9 cellular contexts compared by ENCODE assay signal in the genomic region with DNA sequence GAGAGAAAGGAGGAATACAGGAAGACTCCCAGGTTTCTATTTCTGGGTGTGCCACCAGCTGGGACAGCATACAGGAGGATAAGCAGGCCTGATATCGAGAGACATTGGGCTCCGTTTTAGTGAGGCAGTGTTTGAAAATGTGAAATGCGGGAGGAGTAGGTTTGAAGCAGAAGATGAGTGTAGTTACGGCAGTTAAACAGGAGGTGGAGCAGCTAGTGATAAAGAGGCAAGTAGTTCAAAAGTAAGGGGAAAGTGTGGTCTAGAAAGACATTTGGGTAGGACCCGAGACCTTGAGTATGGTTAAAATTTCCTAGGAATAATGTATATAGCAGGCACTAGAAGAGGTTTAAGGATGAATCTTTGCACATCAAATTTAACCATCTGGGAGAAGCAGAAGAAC. TPM values are rescaled to one million over a fixed set of nuclear protein-coding genes. Genes with fewer than 3 reads are reported as not detected.
A peak's percentile ranks its signal among the peaks of the same experiment; 100 is the strongest.
DNase-seq lines count a peak whose midpoint lies in the region; ATAC-seq and TF ChIP-seq lines count a peak whose summit lies in the region.
"Had no signal": no experiment of that assay in that cellular context is flagged by ENCODE, and none has a peak within 500 bp of the region (broad histone marks: within the 10 kb centered on the region; RNA-seq: fewer than 3 reads in every experiment).

No MANE protein-coding gene starts in this region.

- peaks cover 3% of the 10 kb centered on the region for H3K4me1 ChIP-seq in cardiac muscle cell (ENCODE audit: low read depth)
- H3K4me1 ChIP-seq in effector memory CD4-positive, alpha-beta T cell (ENCODE audit: control insufficient read depth, insufficient read depth, low read length, poor library complexity, severe bottlenecking) = no peaks in the 10 kb centered on the region

- TF ChIP-seq CTCF in cardiac muscle cell (IDR thresholded peaks at IDR 0.05; ENCODE audit: low read depth, low read length) = peak; percentile 50

- H3K9me3 Mint-ChIP-seq in activated T-helper 17 cell treated with anti-CD3 and anti-CD28 coated beads, Interleukin-2, amount 50 U/mL, for 72 hours = no peaks in the 10 kb centered on the region
- H3K9me3 Mint-ChIP-seq: dendritic cell treated with granulocyte-macrophage colony-stimulating factor and Interleukin-4, amounts not matched to agents 40 ng/mL and 50 ng/mL, for 4 days had no signal

- no peaks in the 10 kb centered on the region for H3K9me3 ChIP-seq in cardiac muscle cell (ENCODE audit: low read depth)
- no peaks in the 10 kb centered on the region for H3K9me3 ChIP-seq in effector memory CD4-positive, alpha-beta T cell (ENCODE audit: control insufficient read depth, low read length)

- DNase-seq in cardiac muscle cell (ENCODE audit: low read depth in 1 of 2, low spot score in 1 of 2) = peak; percentile 44 to 50
- DNase-seq in Right ventricle myocardium inferior (ENCODE audit: missing footprints) = no peak
- DNase-seq in left lobe of liver (ENCODE audit: low spot score) = no peak
- DNase-seq in effector memory CD4-positive, alpha-beta T cell = no peak
- DNase-seq in RPMI8226 = no peak

- no peak overlapping the region for H3K4me3 ChIP-seq in cardiac muscle cell
- no peak overlapping the region for H3K4me3 ChIP-seq in effector memory CD4-positive, alpha-beta T cell (ENCODE audit: insufficient read depth, low read depth, low read length, poor library complexity, severe bottlenecking)

- peaks cover 19% of the 10 kb centered on the region for H3K36me3 ChIP-seq in cardiac muscle cell
- H3K36me3 ChIP-seq in effector memory CD4-positive, alpha-beta T cell (ENCODE audit: control insufficient read depth, insufficient read depth, low read length) = peaks cover 8% of the 10 kb centered on the region

- intact Hi-C loops in Right ventricle myocardium inferior (cut with DNase I) = no loop called here

- H3K27ac ChIP-seq in cardiac muscle cell = peak overlapping the region; percentile 13
- H3K27ac ChIP-seq in effector memory CD4-positive, alpha-beta T cell (ENCODE audit: insufficient read depth, low read length, poor library complexity, severe bottlenecking) = no peak overlapping the region

- H3K36me3 Mint-ChIP-seq in activated T-helper 17 cell treated with anti-CD3 and anti-CD28 coated beads, Interleukin-2, amount 50 U/mL, for 72 hours (ENCODE audit: low read depth) = peaks cover 69% of the 10 kb centered on the region

- H3K4me3 Mint-ChIP-seq in activated T-helper 17 cell treated with anti-CD3 and anti-CD28 coated beads, Interleukin-2, amount 50 U/mL, for 72 hours = no peak overlapping the region
- H3K4me3 Mint-ChIP-seq: dendritic cell treated with granulocyte-macrophage colony-stimulating factor and Interleukin-4, amounts not matched to agents 40 ng/mL and 50 ng/mL, for 4 days had no signal

- ATAC-seq in Right ventricle myocardium inferior = no peak
- peak; percentile 74 for ATAC-seq in HG03442 (IDR thresholded peaks at IDR 0.05; ENCODE audit: unreplicated experiment)
- ATAC-seq in activated T-helper 17 cell treated with anti-CD3 and anti-CD28 coated beads, Interleukin-2, amount 50 U/mL, for 72 hours (replicated peaks) = no peak
- ATAC-seq in left lobe of liver = peak; percentile 80
- ATAC-seq in GM21737 (IDR thresholded peaks at IDR 0.05; ENCODE audit: unreplicated experiment) = no peak

- peak overlapping the region; percentile 60 for H3K27ac Mint-ChIP-seq in activated T-helper 17 cell treated with anti-CD3 and anti-CD28 coated beads, Interleukin-2, amount 50 U/mL, for 72 hours
- H3K27ac Mint-ChIP-seq: dendritic cell treated with granulocyte-macrophage colony-stimulating factor and Interleukin-4, amounts not matched to agents 40 ng/mL and 50 ng/mL, for 4 days had no signal

- no peaks in the 10 kb centered on the region for H3K27me3 ChIP-seq in cardiac muscle cell
- H3K27me3 ChIP-seq in effector memory CD4-positive, alpha-beta T cell (replicated peaks; ENCODE audit: control insufficient read depth, insufficient read depth, low read length, poor library complexity, severe bottlenecking) = no peaks in the 10 kb centered on the region

- peaks cover 9% of the 10 kb centered on the region for H3K4me1 Mint-ChIP-seq in activated T-helper 17 cell treated with anti-CD3 and anti-CD28 coated beads, Interleukin-2, amount 50 U/mL, for 72 hours

- no peaks in the 10 kb centered on the region for H3K27me3 Mint-ChIP-seq in activated T-helper 17 cell treated with anti-CD3 and anti-CD28 coated beads, Interleukin-2, amount 50 U/mL, for 72 hours
- H3K27me3 Mint-ChIP-seq: dendritic cell treated with granulocyte-macrophage colony-stimulating factor and Interleukin-4, amounts not matched to agents 40 ng/mL and 50 ng/mL, for 4 days had no signal

RNA-seq across cellular contexts. Expression of a gene that starts 42.4 kb away (rescaled TPM):
- total RNA-seq in cardiac muscle cell = 18.0 and 25.5 TPM in 2 replicates
- 28.2 and 31.2 TPM in 2 replicates for polyA plus RNA-seq in cardiac muscle cell
- 38.7 TPM for total RNA-seq in Right ventricle myocardium inferior
- total RNA-seq in activated T-helper 17 cell treated with anti-CD3 and anti-CD28 coated beads, Interleukin-2, amount 50 U/mL, for 72 hours = 10 to 100 TPM; 28.8 to 41.1 TPM
- total RNA-seq in left lobe of liver = 43.8 TPM

Comparison
In these comparisons a context has a peak if more than half of its experiments do, and no peak if none do; other contexts are left out.
1. DNase-seq: peak in cardiac muscle cell (2 of 2); none in Right ventricle myocardium inferior (single experiment), left lobe of liver (single experiment), effector memory CD4-positive, alpha-beta T cell (0 of 3) and RPMI8226 (single experiment).
2. ATAC-seq: peak in HG03442 (single experiment) and left lobe of liver (single experiment); none in Right ventricle myocardium inferior (single experiment), activated T-helper 17 cell treated with anti-CD3 and anti-CD28 coated beads, Interleukin-2, amount 50 U/mL, for 72 hours (single experiment) and GM21737 (single experiment).